21 cellular contexts compared by ENCODE assay signal in genomic region chr1:100419072-100419471, GRCh38.
"Had no signal": no experiment of that assay in that cellular context is flagged by ENCODE, and none has a peak within 500 bp of the region (broad histone marks: within the 10 kb centered on the region; RNA-seq: fewer than 3 reads in every experiment).

No MANE protein-coding gene starts in this region.

- H3K27ac Mint-ChIP-seq: activated naive CD8-positive, alpha-beta T cell treated with anti-CD3 and anti-CD28 coated beads, Interleukin-2, amount 10 ng/mL, durations not matched to agents 7 days and 5 days had no signal

- H3K27me3 ChIP-seq: adrenal gland had no signal

- DNase-seq: activated CD4-positive, alpha-beta T cell treated with anti-CD3 and anti-CD28 coated beads for 4 hours; activated CD8-positive, alpha-beta memory T cell treated with anti-CD3 and anti-CD28 coated beads, Interleukin-2, amount 50 U/mL, for 48 hours; activated CD8-positive, alpha-beta T cell treated with anti-CD3 and anti-CD28 coated beads for 36 hours; activated naive CD4-positive, alpha-beta T cell treated with anti-CD3 and anti-CD28 coated beads, Interleukin-2, amount 50 U/mL, for 16 hours; activated naive CD8-positive, alpha-beta T cell treated with anti-CD3 and anti-CD28 coated beads, Interleukin-2, amount 10 ng/mL, durations not matched to agents 7 days and 5 days; activated T-cell treated with anti-CD3 and anti-CD28 coated beads, Interleukin-2, amount 50 U/mL, for 48 hours; adrenal gland; anterior cingulate cortex; MG63; MV-4-11; NCI-H1092 treated with DMSO at 0.1 percent for 48 hours; NCI-H1417 treated with DMSO at 0.1 percent for 48 hours; NCI-H187 treated with DMSO at 0.1 percent for 48 hours; NCI-H2081 treated with DMSO at 0.1 percent for 48 hours; NCI-H2171; NCI-H226; NCI-H510A; NCI-H526 treated with DMSO at 0.1 percent for 48 hours; NCI-H82; SIG-M5; WERI-Rb-1 had no signal

- H3K27me3 Mint-ChIP-seq: activated CD8-positive, alpha-beta T cell treated with anti-CD3 and anti-CD28 coated beads for 36 hours; activated naive CD8-positive, alpha-beta T cell treated with anti-CD3 and anti-CD28 coated beads, Interleukin-2, amount 10 ng/mL, durations not matched to agents 7 days and 5 days had no signal

- H3K9me3 ChIP-seq: adrenal gland, MG63 had no signal

- H3K4me3 Mint-ChIP-seq: activated CD8-positive, alpha-beta T cell treated with anti-CD3 and anti-CD28 coated beads for 36 hours; activated naive CD8-positive, alpha-beta T cell treated with anti-CD3 and anti-CD28 coated beads, Interleukin-2, amount 10 ng/mL, durations not matched to agents 7 days and 5 days had no signal

- H3K27ac ChIP-seq: adrenal gland, WERI-Rb-1 had no signal

- ATAC-seq: activated CD8-positive, alpha-beta T cell treated with anti-CD3 and anti-CD28 coated beads for 36 hours had no signal
